Comparison of ENCODE assay signal across 2 cellular contexts in the genomic region with DNA sequence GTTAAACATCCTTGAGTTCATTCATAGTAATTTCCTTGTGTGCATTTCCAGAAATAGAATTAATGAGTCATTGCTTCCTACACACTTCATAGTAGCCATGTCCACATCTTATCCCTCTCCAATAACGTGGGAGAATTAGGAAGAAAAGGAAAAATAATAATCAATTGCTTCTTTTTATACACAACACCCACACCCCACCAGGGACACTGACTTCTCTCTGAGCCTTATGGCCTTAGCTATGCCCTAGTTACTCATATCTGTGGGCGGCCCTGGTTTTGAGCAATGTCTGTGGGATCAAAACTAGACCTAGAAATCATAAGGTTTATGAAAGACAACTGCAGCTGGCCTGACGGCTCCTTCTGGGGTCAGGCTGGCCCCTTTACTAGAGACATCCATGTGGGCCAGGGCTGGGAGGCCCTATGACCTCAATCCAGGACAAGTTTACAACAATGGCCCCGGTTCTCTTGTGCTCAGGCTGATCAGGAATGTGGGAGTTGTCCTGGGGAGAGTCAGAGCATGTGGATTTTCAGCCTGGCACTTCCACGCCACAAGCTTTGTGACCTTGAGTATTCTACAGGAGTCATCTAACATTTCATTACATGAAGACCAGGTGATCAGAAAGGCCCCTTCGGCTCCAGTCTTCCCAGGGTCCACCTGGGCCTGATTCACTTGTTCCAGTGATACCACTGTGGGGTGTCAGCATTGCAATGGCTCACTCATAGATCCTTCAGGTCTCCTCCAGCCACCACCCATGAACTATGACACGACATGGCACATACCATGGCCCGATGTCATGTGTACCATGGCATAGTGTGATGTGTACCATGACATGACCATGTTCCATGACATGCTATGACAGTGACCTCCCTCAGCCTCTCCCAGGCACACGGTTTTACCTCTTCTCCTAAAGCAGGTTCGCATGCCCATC.
A peak's percentile ranks its signal among the peaks of the same experiment; 100 is the strongest.
TF ChIP-seq lines count a peak whose summit lies in the region.

No MANE protein-coding gene starts in this region.

TF ChIP-seq in SK-N-SH, 30 proteins besides CTCF, POLR2A, EP300 and RAD21:
- peak; percentile 41; the same call in 1 of the 2 replicates for TF ChIP-seq MEF2A (IDR thresholded peaks at IDR 0.05; ENCODE audit: borderline replicate concordance, low read depth)
TF ChIP-seq in SK-N-SH: peak in this region for 1; not testable (repeated sequence) for 29.

TF ChIP-seq in endothelial cell of umbilical vein, 7 proteins besides CTCF, POLR2A, EP300 and RAD21:
- peak; percentile 81 for TF ChIP-seq JUN (IDR thresholded peaks at IDR 0.05; ENCODE audit: borderline replicate concordance, insufficient read depth, insufficient read length, low read depth)
- peak; percentile 76 for TF ChIP-seq FOS (IDR thresholded peaks at IDR 0.05; ENCODE audit: borderline replicate concordance, insufficient read depth, low read length)
